Comparison of ENCODE assay signal across 17 cellular contexts in the genomic region with DNA sequence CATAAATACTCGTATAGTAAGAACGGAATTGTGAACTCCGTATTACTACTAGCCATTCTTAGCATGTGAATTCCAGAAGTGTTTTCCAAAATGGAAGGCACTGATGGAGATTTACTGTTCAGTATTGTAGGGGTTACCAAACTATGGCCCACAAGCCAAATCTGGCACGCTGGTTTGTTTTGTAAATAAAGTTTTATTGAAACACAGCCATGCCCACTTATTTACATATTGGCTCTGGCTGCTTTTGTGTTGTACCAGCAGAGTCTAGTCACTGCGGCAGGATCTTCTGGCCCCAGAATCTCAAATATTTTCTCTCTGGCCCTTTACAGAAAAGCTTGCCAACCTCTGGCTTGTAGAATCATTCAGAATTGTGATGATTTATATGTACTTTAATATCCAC. TPM values are rescaled to one million over a fixed set of nuclear protein-coding genes. Genes with fewer than 3 reads are reported as not detected.
DNase-seq lines count a peak whose midpoint lies in the region; ATAC-seq, FAIRE-seq and TF ChIP-seq lines count a peak whose summit lies in the region.
"Had no signal": no experiment of that assay in that cellular context is flagged by ENCODE, and none has a peak within 500 bp of the region (broad histone marks: within the 10 kb centered on the region; RNA-seq: fewer than 3 reads in every experiment).

No MANE protein-coding gene starts in this region.

- H3K27me3 ChIP-seq in GM12878 (replicated peaks in 1 of 2; ENCODE audit: control insufficient read depth in 2 of 2, insufficient read depth in 2 of 2, low read length in 1 of 2) (peaks cover 0 to 11% of the 10 kb centered on the region in 2 experiments), right cardiac atrium (ENCODE audit: control insufficient read depth, insufficient read depth) (no peaks in the 10 kb centered on the region)

- no peaks in the 10 kb centered on the region for H3K79me2 ChIP-seq in GM12878 (ENCODE audit: control insufficient read depth, insufficient read depth, low read length)

- H3K36me3 ChIP-seq in GM12878 (ENCODE audit: control insufficient read depth in 2 of 2, insufficient read depth in 2 of 2, low read length in 1 of 2) = no peaks in the 10 kb centered on the region

- H3K9me3 ChIP-seq in GM12878 (replicated peaks; ENCODE audit: control insufficient read depth, insufficient read depth, low read length) = no peaks in the 10 kb centered on the region
- H3K9me3 ChIP-seq in right cardiac atrium (ENCODE audit: control insufficient read depth, low read length) = no peaks in the 10 kb centered on the region
- H3K9me3 ChIP-seq: Caco-2 had no signal

- intact Hi-C loops in GM12878 (cut with micrococcal nuclease; ENCODE audit: unreplicated experiment) (loop anchor here (5.0 to 10.0 kb wide), 4 partner anchors 120 to 368 kb away; no protein-coding TSS in a partner anchor), right cardiac atrium (cut with DNase I) (loop anchor here in 2 of 4 donors (5.0 to 10.0 kb wide), 3 partner anchors 135 to 368 kb away; no protein-coding TSS in a partner anchor)

- no peak for TF ChIP-seq RAD21 in GM12878 (IDR thresholded peaks at IDR 0.05; ENCODE audit: insufficient read depth, low read depth, low read length)

- CTCF ChIA-PET in GM12878 (lab: Yijun Ruan, JAX) = interaction anchor here (0.6 to 3.3 kb wide), 21 partner anchors 10 to 420 kb away, joined by 3 to 50 read pairs (median 6); partner anchors contain the start of gene ATP5F1E

- H3K4me1 ChIP-seq in GM12878 (ENCODE audit: control insufficient read depth, insufficient read depth, low read length) = no peaks in the 10 kb centered on the region
- no peaks in the 10 kb centered on the region for H3K4me1 ChIP-seq in right cardiac atrium (ENCODE audit: control insufficient read depth, insufficient read depth, low read length)

- no peak for TF ChIP-seq EP300 in GM12878 (IDR thresholded peaks at IDR 0.05; ENCODE audit: borderline replicate concordance in 1 of 2, control insufficient read depth in 1 of 2, low read depth in 2 of 2, low read length in 2 of 2)

- DNase-seq in COR-L47 (lab: John Stamatoyannopoulos, UW) (peak; percentile 16), NAMALWA (ENCODE audit: low spot score) (peak; percentile 37), GM12878 (ENCODE audit: low read depth, low spot score) (no peak), right cardiac atrium (no peak), DMS79 treated with DMSO at 0.1 percent for 48 hours (lab: John Stamatoyannopoulos, UW) (no peak), NCI-H748 (lab: John Stamatoyannopoulos, UW; ENCODE audit: unreplicated experiment) (no peak)
- DNase-seq: C1 segment of cervical spinal cord; Caco-2; CD4-positive, alpha-beta memory T cell; DMS153; EL; GDM1; H7; HCEC 1CT had no signal

- H4K20me1 ChIP-seq in GM12878 (ENCODE audit: control insufficient read depth, insufficient read depth) = no peaks in the 10 kb centered on the region

- H3K27ac ChIP-seq in GM12878 (ENCODE audit: control insufficient read depth, insufficient read depth) = no peak overlapping the region
- H3K27ac ChIP-seq in right cardiac atrium (ENCODE audit: low read length) = no peak overlapping the region

- WGBS in GM12878 (ENCODE audit: insufficient coverage, insufficient replicate concordance, low lambda C conversion rate, missing lambda C conversion rate) = 33% methylated on average over 5 of the region's 5 CpGs
- WGBS in right cardiac atrium = 91% methylated on average over 5 of the region's 5 CpGs

- H3K4me3 ChIP-seq in GM12878 = no peak overlapping the region
- H3K4me3 ChIP-seq in right cardiac atrium (ENCODE audit: low read length) = no peak overlapping the region

- TF ChIP-seq CTCF in GM12878 (IDR thresholded peaks at IDR 0.05 in 2 of 3, conservative IDR thresholded peaks at IDR 0.05 in 1 of 3; ENCODE audit: control insufficient read depth in 2 of 3, extremely low read depth in 1 of 3, insufficient read depth in 1 of 3, low read depth in 3 of 3, low read length in 3 of 3) = no peak

- H3K9ac ChIP-seq in GM12878 (ENCODE audit: control insufficient read depth, insufficient read depth, low read length) = no peak overlapping the region

- RAD21 ChIA-PET in GM12878 (lab: Charles Lee; ENCODE audit: unreplicated experiment) = interaction anchor here (1.3 to 3.0 kb wide), 3 partner anchors 121 to 369 kb away, joined by 4 to 13 read pairs (median 6); no protein-coding TSS in a partner anchor

- no peak for ATAC-seq in GM12878
- no peak for ATAC-seq in right cardiac atrium

- SMC1A ChIA-PET in GM12878 (lab: Charles Lee; ENCODE audit: uncharacterized antibody, unreplicated experiment) = interaction anchor here (1.4 to 3.2 kb wide), 5 partner anchors 119 to 220 kb away, joined by 6 to 20 read pairs (median 10); no protein-coding TSS in a partner anchor

- POLR2A ChIA-PET in GM12878 (lab: Charles Lee) = no interaction called here

- no peak overlapping the region for H2AFZ ChIP-seq in GM12878 (ENCODE audit: control insufficient read depth, low read depth, low read length)

- in situ Hi-C loops in GM12878 (cut with MboI) = loop anchor here (5.0 kb wide), 1 partner anchor 120 kb away; no protein-coding TSS in a partner anchor

- no peak for FAIRE-seq in GM12878 (lab: Jason Lieb, UNC)
- FAIRE-seq: GM12891, GM18507, H1 had no signal

- no TSS peak for BruUV-seq in GM12878 (replicated peaks; lab: Mats Ljungman, UMichigan)

- no peak overlapping the region for H3K4me2 ChIP-seq in GM12878 (ENCODE audit: control insufficient read depth, insufficient read depth)

- no peak for TF ChIP-seq POLR2A in GM12878 (IDR thresholded peaks at IDR 0.05; ENCODE audit: low read depth, low read length)

RNA-seq across cellular contexts. Expression of gene PRELID3B, which starts 44.3 kb away (rescaled TPM):
- total RNA-seq in GM12878 (2013; cell fraction: nucleolus; rRNA removed) = 36.3 and 39.0 TPM in 2 replicates
- total RNA-seq in GM12878 (2014; rRNA removed) (123 and 138 TPM in 2 replicates), GM12878 (2014; rRNA removed; fragmentation: Illumina TruSeq; extraction: Trizol) (119 and 125 TPM in 2 replicates), GM12878 (2021) (86.1 and 96.0 TPM in 2 replicates), right cardiac atrium (10 to 100 TPM; 32.1 to 49.0 (median 41.3) TPM)
- 39.7 TPM for polyA plus RNA-seq in GM12878 (2011; ENCODE audit: low read depth)
- polyA plus RNA-seq in GM12878 (2011; rRNA removed) (114 and 159 TPM in 2 replicates), GM12878 (2014; fragmentation: Illumina TruSeq; extraction: Trizol) (98.8 and 123 TPM in 2 replicates), GM12878 (2014; fragmentation: Nextera tagmentation; extraction: Ambion mirVana) (100 to 1,000 TPM; 130 to 151 TPM), GM12878 (2014; rRNA removed) (72.5 and 73.9 TPM in 2 replicates), GM12878 (2016; fragmentation: Nextera tagmentation; extraction: Ambion mirVana) (100 to 1,000 TPM; 141 to 146 TPM), right cardiac atrium (18.3 TPM)
- polyA plus RNA-seq in GM12878 (2011; cell fraction: cytosol; rRNA removed) = 40.6 and 42.3 TPM in 2 replicates
- polyA plus RNA-seq in GM12878 (2011; cell fraction: nucleus; rRNA removed) = 45.3 and 58.8 TPM in 2 replicates
- 61.1 and 67.2 TPM in 2 replicates for polyA plus RNA-seq in GM12878 (2012)
- 88.3 and 110 TPM in 2 replicates for polyA minus RNA-seq in GM12878 (2011; rRNA and poly(A)+ RNA removed)
- polyA minus RNA-seq in GM12878 (2011; cell fraction: cytosol; rRNA and poly(A)+ RNA removed) = 68.4 and 76.6 TPM in 2 replicates
- polyA minus RNA-seq in GM12878 (2011; cell fraction: nucleus; rRNA and poly(A)+ RNA removed) = 32.2 and 42.4 TPM in 2 replicates

RNA-seq across cellular contexts. Expression of gene ATP5F1E, which starts 54.8 kb away (rescaled TPM):
- 45.3 and 50.2 TPM in 2 replicates for total RNA-seq in GM12878 (2013; cell fraction: nucleolus; rRNA removed)
- total RNA-seq in GM12878 (2014; rRNA removed) (49.0 and 61.6 TPM in 2 replicates), GM12878 (2014; rRNA removed; fragmentation: Illumina TruSeq; extraction: Trizol) (96.3 and 96.9 TPM in 2 replicates), GM12878 (2021) (96.4 and 107 TPM in 2 replicates), right cardiac atrium (100 to 1,000 TPM; 109 to 131 (median 121) TPM)
- polyA plus RNA-seq in GM12878 (2011; ENCODE audit: low read depth) = 5.8 TPM
- polyA plus RNA-seq in GM12878 (2011; rRNA removed) (137 and 138 TPM in 2 replicates), GM12878 (2014; fragmentation: Illumina TruSeq; extraction: Trizol) (35.2 and 53.1 TPM in 2 replicates), GM12878 (2014; fragmentation: Nextera tagmentation; extraction: Ambion mirVana) (100 to 1,000 TPM; 169 to 219 TPM), GM12878 (2014; rRNA removed) (79.8 and 89.2 TPM in 2 replicates), GM12878 (2016; fragmentation: Nextera tagmentation; extraction: Ambion mirVana) (100 to 1,000 TPM; 391 to 407 TPM), right cardiac atrium (131 TPM)
- 34.9 and 35.0 TPM in 2 replicates for polyA plus RNA-seq in GM12878 (2011; cell fraction: cytosol; rRNA removed)
- 24.3 and 27.8 TPM in 2 replicates for polyA plus RNA-seq in GM12878 (2011; cell fraction: nucleus; rRNA removed)
- polyA plus RNA-seq in GM12878 (2012) = 86.3 and 113 TPM in 2 replicates
- 12.8 and 20.0 TPM in 2 replicates for polyA minus RNA-seq in GM12878 (2011; rRNA and poly(A)+ RNA removed)
- 15.2 and 16.2 TPM in 2 replicates for polyA minus RNA-seq in GM12878 (2011; cell fraction: cytosol; rRNA and poly(A)+ RNA removed)
- 38.1 and 48.9 TPM in 2 replicates for polyA minus RNA-seq in GM12878 (2011; cell fraction: nucleus; rRNA and poly(A)+ RNA removed)

Comparison
In these comparisons a context has a peak if more than half of its experiments do, and no peak if none do; other contexts are left out.
1. DNase-seq: peak in COR-L47 (single experiment) and NAMALWA (single experiment); none in GM12878 (single experiment), right cardiac atrium (0 of 3), DMS79 treated with DMSO at 0.1 percent for 48 hours (single experiment) and NCI-H748 (single experiment).